23 cellular contexts compared by ENCODE assay signal in genomic region chr2:44369392-44369791, GRCh38.
"Had no signal": no experiment of that assay in that cellular context is flagged by ENCODE, and none has a peak within 500 bp of the region (broad histone marks: within the 10 kb centered on the region; RNA-seq: fewer than 3 reads in every experiment).

No MANE protein-coding gene starts in this region.

- H3K4me2 ChIP-seq: hepatocyte had no signal

- FAIRE-seq: endothelial cell of umbilical vein, frontal cortex had no signal

- H3K4me3 Mint-ChIP-seq: immature natural killer cell; mesothelial cell of epicardium; naive B cell; naive thymus-derived CD8-positive, alpha-beta T cell had no signal

- H3K4me3 ChIP-seq: dorsolateral prefrontal cortex, esophagus muscularis mucosa, gastroesophageal sphincter, heart left ventricle, hepatocyte, left lung, lower lobe of right lung, mucosa of descending colon had no signal

- H2AFZ ChIP-seq: hepatocyte had no signal

- H3K27ac ChIP-seq: dorsolateral prefrontal cortex, esophagus muscularis mucosa, foreskin keratinocyte, gastroesophageal sphincter, heart left ventricle, hepatocyte, left lung, lower lobe of right lung had no signal

- H3K27me3 ChIP-seq: dorsolateral prefrontal cortex, esophagus muscularis mucosa, foreskin keratinocyte, gastroesophageal sphincter, heart left ventricle, hepatocyte, left lung had no signal

- H3K27ac Mint-ChIP-seq: mesothelial cell of epicardium had no signal

- ATAC-seq: foreskin keratinocyte, gastroesophageal sphincter, heart left ventricle, left cardiac atrium, left lung, left ventricle myocardium superior, lower lobe of right lung, mucosa of descending colon had no signal

- H3K27me3 Mint-ChIP-seq: naive B cell; naive thymus-derived CD8-positive, alpha-beta T cell had no signal

- H3K4me1 ChIP-seq: esophagus muscularis mucosa, foreskin keratinocyte, gastroesophageal sphincter, heart left ventricle, left lung, lower lobe of right lung had no signal

- H3K36me3 ChIP-seq: gastroesophageal sphincter, heart left ventricle, left lung, lower lobe of right lung had no signal

- H3K4me1 Mint-ChIP-seq: mesothelial cell of epicardium, naive B cell had no signal

- H3K36me3 Mint-ChIP-seq: naive B cell had no signal

- DNase-seq: dermis blood vessel endothelial cell; dorsolateral prefrontal cortex; effector CD4-positive, alpha-beta T cell; effector memory CD4-positive, alpha-beta T cell; foreskin keratinocyte; heart left ventricle; hypothalamus; immature natural killer cell; islet precursor cell; left cardiac atrium; left lung; left ventricle myocardium superior; lower lobe of right lung; mesenchymal stem cell; mucosa of descending colon; naive B cell; naive thymus-derived CD8-positive, alpha-beta T cell had no signal

- H3K9me3 Mint-ChIP-seq: immature natural killer cell; naive B cell; naive thymus-derived CD8-positive, alpha-beta T cell had no signal

- H3K9me3 ChIP-seq: esophagus muscularis mucosa, gastroesophageal sphincter, left lung, lower lobe of right lung, mucosa of descending colon had no signal
